9 cellular contexts compared by ENCODE assay signal in the genomic region with DNA sequence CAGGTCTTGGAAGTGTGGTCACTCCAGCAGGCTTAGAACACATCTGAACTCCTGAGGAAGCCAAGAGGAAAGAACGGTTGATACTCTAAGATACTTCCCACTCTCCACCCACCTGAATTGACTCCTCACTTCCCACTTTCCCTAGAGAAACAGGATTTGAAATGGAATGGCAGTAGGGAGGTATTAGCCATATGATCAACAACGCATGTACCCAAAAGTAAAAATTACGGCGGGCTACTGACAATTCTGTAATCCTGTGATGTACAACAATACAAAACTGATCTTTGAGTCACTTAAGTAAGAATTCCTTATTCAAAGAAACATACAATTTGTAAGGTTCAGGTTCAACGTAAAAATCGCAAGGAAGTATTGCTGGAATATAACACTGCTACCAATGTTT. TPM values are rescaled to one million over a fixed set of nuclear protein-coding genes. Genes with fewer than 3 reads are reported as not detected.
DNase-seq lines count a peak whose midpoint lies in the region; ATAC-seq and TF ChIP-seq lines count a peak whose summit lies in the region.
"Had no signal": no experiment of that assay in that cellular context is flagged by ENCODE, and none has a peak within 500 bp of the region (broad histone marks: within the 10 kb centered on the region; RNA-seq: fewer than 3 reads in every experiment).

No MANE protein-coding gene starts in this region.

- H3K4me2 ChIP-seq in neural progenitor cell = peak overlapping the region; percentile 80

- H3K4me3 Mint-ChIP-seq in neural progenitor cell = no peak overlapping the region

- WGBS in esophagus muscularis mucosa = 63% methylated on average over 6 of the region's 6 CpGs

- ATAC-seq in HG02571 (IDR thresholded peaks at IDR 0.05; ENCODE audit: unreplicated experiment) = no peak
- ATAC-seq in GM18519 (IDR thresholded peaks at IDR 0.05; ENCODE audit: low FRiP score, unreplicated experiment) = no peak

- H3K9me3 ChIP-seq in esophagus muscularis mucosa (no peaks in the 10 kb centered on the region), neural progenitor cell (ENCODE audit: low read depth) (no peaks in the 10 kb centered on the region)

- POLR2A ChIA-PET in AG04449 (lab: Yijun Ruan, JAX) = interaction anchor here (0.9 to 1.3 kb wide), 2 partner anchors 9 to 401 kb away, joined by 3 to 4 read pairs; no protein-coding TSS in a partner anchor

- intact Hi-C loops in esophagus muscularis mucosa (cut with DNase I) = loop anchor here (10.0 kb wide), 1 partner anchor 933 kb away; a partner anchor contains a TSS

- H3K4me1 ChIP-seq in esophagus muscularis mucosa = peaks cover 14 to 36% (median 31%) of the 10 kb centered on the region in 4 donors
- peaks cover 19% of the 10 kb centered on the region for H3K4me1 ChIP-seq in neural progenitor cell

- no peaks in the 10 kb centered on the region for H3K27me3 Mint-ChIP-seq in neural progenitor cell (ENCODE audit: insufficient read depth, low read depth)

- CTCF ChIA-PET in AG04449 (lab: Yijun Ruan, JAX) = interaction anchor here (1.0 to 1.7 kb wide), 2 partner anchors 289 to 546 kb away, joined by 3 read pairs; no protein-coding TSS in a partner anchor

- no peak for TF ChIP-seq EP300 in esophagus muscularis mucosa (IDR thresholded peaks at IDR 0.05)

- TF ChIP-seq POLR2A in esophagus muscularis mucosa (IDR thresholded peaks at IDR 0.05; ENCODE audit: low read depth) = no peak

- H3K4me1 Mint-ChIP-seq in neural progenitor cell = peaks cover 29% of the 10 kb centered on the region

- H2AFZ ChIP-seq in neural progenitor cell (replicated peaks) = no peak overlapping the region

- peaks cover 36% of the 10 kb centered on the region for H3F3A ChIP-seq in neural progenitor cell (ENCODE audit: low read depth)

- H3K4me3 ChIP-seq in AG04449 (ENCODE audit: low read depth, low read length) (peak overlapping the region; percentile 91), esophagus muscularis mucosa (peak overlapping the region; percentile 79 to 96 (median 88)), neural progenitor cell (peak overlapping the region; percentile 96)

- TF ChIP-seq CTCF in AG04449 (IDR thresholded peaks at IDR 0.05; ENCODE audit: insufficient read depth, low read length, missing control alignments) = no peak
- TF ChIP-seq CTCF in esophagus muscularis mucosa (IDR thresholded peaks at IDR 0.05) = no peak
- TF ChIP-seq CTCF in neural progenitor cell (IDR thresholded peaks at IDR 0.05) = no peak

- H3K27me3 ChIP-seq in esophagus muscularis mucosa (no peaks in the 10 kb centered on the region), neural progenitor cell (no peaks in the 10 kb centered on the region)

- H3K27ac ChIP-seq in esophagus muscularis mucosa (replicated peaks in 1 of 4) = peak overlapping the region; percentile 89 to 94 (median 91)
- no peak overlapping the region for H3K27ac ChIP-seq in neural progenitor cell

- H3K9me3 Mint-ChIP-seq in neural progenitor cell = peaks cover 3% of the 10 kb centered on the region

- H3K36me3 Mint-ChIP-seq in neural progenitor cell = peaks cover 27% of the 10 kb centered on the region

- peaks cover 81% of the 10 kb centered on the region for H3K79me2 ChIP-seq in neural progenitor cell (ENCODE audit: low read depth)

- no peak for DNase-seq in AG04449 (ENCODE audit: low read depth, low spot score)
- peak; percentile 18 for DNase-seq in RPMI7951 (ENCODE audit: low read depth)
- no peak for DNase-seq in esophagus muscularis mucosa (ENCODE audit: extremely low spot score)
- DNase-seq in neural progenitor cell (ENCODE audit: low spot score) = no peak
- no peak for DNase-seq in NCI-H1092 (lab: John Stamatoyannopoulos, UW)
- no peak for DNase-seq in NCI-H524 treated with DMSO at 0.1 percent for 48 hours (lab: John Stamatoyannopoulos, UW)
- DNase-seq: NCI-H187 treated with DMSO at 0.1 percent for 48 hours had no signal

- peaks cover 8 to 47% (median 19%) of the 10 kb centered on the region in 4 donors for H3K36me3 ChIP-seq in esophagus muscularis mucosa
- H3K36me3 ChIP-seq in neural progenitor cell = no peaks in the 10 kb centered on the region

- H4K20me1 ChIP-seq in neural progenitor cell (ENCODE audit: low read depth) = peaks cover 49% of the 10 kb centered on the region

- H3K27ac Mint-ChIP-seq in neural progenitor cell = peak overlapping the region; percentile 94

- no peak overlapping the region for H3K9ac ChIP-seq in neural progenitor cell

RNA-seq across cellular contexts. Expression of a gene that starts 3.2 kb away (rescaled TPM):
- total RNA-seq in RPMI7951 (2014; rRNA removed; shearing (Covaris generic)) = 31.8 and 42.2 TPM in 2 replicates
- total RNA-seq in esophagus muscularis mucosa = 10 to 100 TPM; 44.3 to 46.1 (median 44.7) TPM
- 17.2 and 22.5 TPM in 2 replicates for total RNA-seq in neural progenitor cell (ENCODE audit: low replicate concordance)
